ENCODE assay signal across 15 cellular contexts in genomic region chr1:168050307-168050706, GRCh38.
A peak's percentile ranks its signal among the peaks of the same experiment; 100 is the strongest.
DNase-seq lines count a peak whose midpoint lies in the region; ATAC-seq and TF ChIP-seq lines count a peak whose summit lies in the region.
"Had no signal": no experiment of that assay in that cellular context is flagged by ENCODE, and none has a peak within 500 bp of the region (broad histone marks: within the 10 kb centered on the region; RNA-seq: fewer than 3 reads in every experiment).

No MANE protein-coding gene starts in this region.

- no peak overlapping the region for H3K4me3 ChIP-seq in left lung
- H3K4me3 ChIP-seq: GM12878 had no signal

- H3K4me1 ChIP-seq in left lung = no peaks in the 10 kb centered on the region

- peaks cover 0 to 3% of the 10 kb centered on the region in 2 donors for H3K36me3 ChIP-seq in left lung

- no peaks in the 10 kb centered on the region for H3K4me1 Mint-ChIP-seq in progenitor cell of endocrine pancreas (ENCODE audit: low read depth)

- no peak overlapping the region for H3K27ac ChIP-seq in left lung

- H3K9me3 Mint-ChIP-seq in progenitor cell of endocrine pancreas (ENCODE audit: low read depth) = no peaks in the 10 kb centered on the region
- H3K9me3 Mint-ChIP-seq: CD4-positive, CD25-positive, alpha-beta regulatory T cell had no signal

- no peaks in the 10 kb centered on the region for H3K27me3 Mint-ChIP-seq in progenitor cell of endocrine pancreas
- H3K27me3 Mint-ChIP-seq: CD4-positive, CD25-positive, alpha-beta regulatory T cell had no signal

- peaks cover 5% of the 10 kb centered on the region for H3K36me3 Mint-ChIP-seq in progenitor cell of endocrine pancreas (ENCODE audit: insufficient read depth)

- intact Hi-C loops in left lung (cut with DNase I) = no loop called here

- no peak overlapping the region for H3K4me3 Mint-ChIP-seq in progenitor cell of endocrine pancreas (ENCODE audit: low read depth)

- H3K27ac Mint-ChIP-seq in progenitor cell of endocrine pancreas = peak overlapping the region; percentile 29

- ATAC-seq in left lung = no peak
- no peak for ATAC-seq in HG03469 (IDR thresholded peaks at IDR 0.05; ENCODE audit: unreplicated experiment)
- ATAC-seq: GM12878, Panc1 had no signal

- no peak for TF ChIP-seq CTCF in progenitor cell of endocrine pancreas (IDR thresholded peaks at IDR 0.05; ENCODE audit: unreplicated experiment)
- TF ChIP-seq CTCF in left lung (IDR thresholded peaks at IDR 0.05) = no peak

- H3K9me3 ChIP-seq in left lung = no peaks in the 10 kb centered on the region

- DNase-seq in DMS79 treated with DMSO at 0.1 percent for 48 hours (lab: John Stamatoyannopoulos, UW) (peak; percentile 58), NCI-H1930 (lab: John Stamatoyannopoulos, UW) (peak; percentile 31 to 45), amniotic epithelial cell (ENCODE audit: low read depth) (peak; percentile 71), progenitor cell of endocrine pancreas (ENCODE audit: low spot score, unreplicated experiment) (no peak), left lung (no peak), SIG-M5 treated with dmso at 0.1 percent for 504 hours (lab: John Stamatoyannopoulos, UW; ENCODE audit: unreplicated experiment) (no peak)
- DNase-seq: CD4-positive, CD25-positive, alpha-beta regulatory T cell; DMS53; KBM-7; NCI-H146; NCI-H2171; NCI-H774 had no signal

- H3K27me3 ChIP-seq in left lung = no peaks in the 10 kb centered on the region

Comparison
In these comparisons a context has a peak if more than half of its experiments do, and no peak if none do; other contexts are left out.
1. DNase-seq: peak in DMS79 treated with DMSO at 0.1 percent for 48 hours (single experiment), NCI-H1930 (2 of 2) and amniotic epithelial cell (single experiment); none in progenitor cell of endocrine pancreas (single experiment), left lung (0 of 2) and SIG-M5 treated with dmso at 0.1 percent for 504 hours (single experiment).